In genomic region chr14:75084513-75084912, GRCh38 we compare ENCODE assay signal across 14 cellular contexts. TPM values are rescaled to one million over a fixed set of nuclear protein-coding genes. Genes with fewer than 3 reads are reported as not detected.
DNase-seq lines count a peak whose midpoint lies in the region; ATAC-seq, FAIRE-seq and TF ChIP-seq lines count a peak whose summit lies in the region.
"Had no signal": no experiment of that assay in that cellular context is flagged by ENCODE, and none has a peak within 500 bp of the region (broad histone marks: within the 10 kb centered on the region; RNA-seq: fewer than 3 reads in every experiment).

No MANE protein-coding gene starts in this region.

- 67% methylated on average over 5 of the region's 5 CpGs for WGBS in A549 (ENCODE audit: missing lambda C conversion rate)

- H3K4me1 ChIP-seq in A549 (no peaks in the 10 kb centered on the region), left lung (peaks cover 0 to 4% of the 10 kb centered on the region in 2 donors)

- no peak for TF ChIP-seq EP300 in A549 (IDR thresholded peaks at IDR 0.05)

- H3K9me3 ChIP-seq in A549 = no peaks in the 10 kb centered on the region
- no peaks in the 10 kb centered on the region for H3K9me3 ChIP-seq in left lung

- TF ChIP-seq POLR2A in A549 (IDR thresholded peaks at IDR 0.05; ENCODE audit: low read length) = no peak

- peaks cover 0 to 80% of the 10 kb centered on the region in 2 donors for H3K36me3 ChIP-seq in left lung

- no peak for FAIRE-seq in A549 (lab: Jason Lieb, UNC)
- no peak for FAIRE-seq in frontal cortex (lab: Jason Lieb, UNC)

- no peak overlapping the region for H3K4me3 ChIP-seq in A549
- no peak overlapping the region for H3K4me3 ChIP-seq in HFF-Myc (replicated peaks; ENCODE audit: low read depth, low read length)
- H3K4me3 ChIP-seq in left lung = no peak overlapping the region

- no peaks in the 10 kb centered on the region for H3K9me3 Mint-ChIP-seq in activated T-helper 17 cell treated with anti-CD3 and anti-CD28 coated beads, Interleukin-2, amount 50 U/mL, for 72 hours
- H3K9me3 Mint-ChIP-seq: CD4-positive, alpha-beta memory T cell had no signal

- peaks cover 69% of the 10 kb centered on the region for H3K36me3 Mint-ChIP-seq in activated T-helper 17 cell treated with anti-CD3 and anti-CD28 coated beads, Interleukin-2, amount 50 U/mL, for 72 hours (ENCODE audit: low read depth)

- H3K27ac Mint-ChIP-seq in activated T-helper 17 cell treated with anti-CD3 and anti-CD28 coated beads, Interleukin-2, amount 50 U/mL, for 72 hours = peak overlapping the region; percentile 52
- H3K27ac Mint-ChIP-seq: progenitor cell of endocrine pancreas had no signal

- intact Hi-C loops in left lung (cut with DNase I) = loop anchor here in 1 of 2 donors (10.0 kb wide), 1 partner anchor 140 kb away; no protein-coding TSS in a partner anchor

- H3K27me3 Mint-ChIP-seq in activated T-helper 17 cell treated with anti-CD3 and anti-CD28 coated beads, Interleukin-2, amount 50 U/mL, for 72 hours = no peaks in the 10 kb centered on the region
- H3K27me3 Mint-ChIP-seq: CD4-positive, alpha-beta memory T cell; progenitor cell of endocrine pancreas had no signal

- ATAC-seq in A549 (peak; percentile 59 to 66; a peak in 3 of 6 replicates), left lung (peak; percentile 34), GM18517 (IDR thresholded peaks at IDR 0.05; ENCODE audit: unreplicated experiment) (no peak)
- no peak for ATAC-seq in activated T-helper 17 cell treated with anti-CD3 and anti-CD28 coated beads, Interleukin-2, amount 50 U/mL, for 72 hours (replicated peaks)

- DNase-seq in A549 (ENCODE audit: low read depth in 1 of 2, low spot score in 1 of 2) = no peak
- DNase-seq in HFF-Myc (ENCODE audit: extremely low read depth, low read depth) = no peak
- DNase-seq in left lung = no peak
- no peak for DNase-seq in substantia nigra (lab: John Stamatoyannopoulos, UW)
- DNase-seq in epidermal melanocyte (ENCODE audit: insufficient read length, low spot score) = no peak
- DNase-seq in frontal cortex (ENCODE audit: low spot score in 2 of 2) = no peak
- DNase-seq: activated T-cell treated with anti-CD3 and anti-CD28 coated beads, Interleukin-2, amount 50 U/mL, for 1 hour; CD4-positive, alpha-beta memory T cell; kidney glomerular epithelial cell; NCI-H1105 treated with DMSO at 0.1 percent for 48 hours had no signal

- H3K4me2 ChIP-seq in A549 = no peak overlapping the region

- peak; percentile 33; the same call in 2 of the 3 replicates for TF ChIP-seq CTCF in A549 (IDR thresholded peaks at IDR 0.05)
- peak; percentile 20 for TF ChIP-seq CTCF in HFF-Myc (IDR thresholded peaks at IDR 0.05; ENCODE audit: low read depth, low read length, missing control alignments)
- TF ChIP-seq CTCF in left lung (IDR thresholded peaks at IDR 0.05) = no peak

- CTCF ChIA-PET in A549 (lab: Yijun Ruan, JAX) = interaction anchor here (0.6 to 13.1 kb wide), 7 partner anchors 10 to 469 kb away, joined by 3 to 148 read pairs (median 5); partner anchors contain the start of genes ACYP1 and ZC2HC1C

- no peak overlapping the region for H3K4me3 Mint-ChIP-seq in activated T-helper 17 cell treated with anti-CD3 and anti-CD28 coated beads, Interleukin-2, amount 50 U/mL, for 72 hours
- H3K4me3 Mint-ChIP-seq: CD4-positive, alpha-beta memory T cell had no signal

- H3K27ac ChIP-seq in A549 = no peak overlapping the region
- no peak overlapping the region for H3K27ac ChIP-seq in left lung
- H3K27ac ChIP-seq in substantia nigra (ENCODE audit: low read depth, low read length, poor library complexity, severe bottlenecking) = no peak overlapping the region
- H3K27ac ChIP-seq: HL-60 had no signal

- H3K27me3 ChIP-seq in left lung = no peaks in the 10 kb centered on the region

- peak in 1 of 2 experiments; percentile 38; a peak in 2 of 5 replicates for TF ChIP-seq RAD21 in A549 (conservative IDR thresholded peaks at IDR 0.05 in 1 of 2, IDR thresholded peaks at IDR 0.05 in 1 of 2)

- POLR2A ChIA-PET in A549 (lab: Yijun Ruan, JAX) = no interaction called here

- H3K4me1 Mint-ChIP-seq in activated T-helper 17 cell treated with anti-CD3 and anti-CD28 coated beads, Interleukin-2, amount 50 U/mL, for 72 hours = no peaks in the 10 kb centered on the region
- H3K4me1 Mint-ChIP-seq: CD4-positive, alpha-beta memory T cell had no signal

TF ChIP-seq in A549, 52 proteins besides CTCF, POLR2A, EP300 and RAD21:
- TF ChIP-seq EHMT2 (IDR thresholded peaks at IDR 0.05; ENCODE audit: low read depth) (no peak), NR3C1 (IDR thresholded peaks at IDR 0.05) (no peak), ZFP36 (IDR thresholded peaks at IDR 0.05; ENCODE audit: borderline replicate concordance, partially characterized antibody) (no peak), HOXA7 (CRISPR knock-in tag; IDR thresholded peaks at IDR 0.05) (no peak), EHF (CRISPR knock-in tag; IDR thresholded peaks at IDR 0.05) (no peak)
- TF ChIP-seq, protein P1, sequence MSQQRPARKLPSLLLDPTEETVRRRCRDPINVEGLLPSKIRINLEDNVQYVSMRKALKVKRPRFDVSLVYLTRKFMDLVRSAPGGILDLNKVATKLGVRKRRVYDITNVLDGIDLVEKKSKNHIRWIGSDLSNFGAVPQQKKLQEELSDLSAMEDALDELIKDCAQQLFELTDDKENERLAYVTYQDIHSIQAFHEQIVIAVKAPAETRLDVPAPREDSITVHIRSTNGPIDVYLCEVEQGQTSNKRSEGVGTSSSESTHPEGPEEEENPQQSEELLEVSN (IDR thresholded peaks at IDR 0.05; ENCODE audit: borderline replicate concordance, low read depth) = no peak

RNA-seq across cellular contexts. Expression of gene ZC2HC1C, which starts 15.1 kb away (rescaled TPM):
- 2.4 and 2.7 TPM in 2 replicates for polyA plus RNA-seq in A549 (2011; rRNA removed)
- polyA plus RNA-seq in A549 (2012; cell fraction: cytosol; rRNA removed) = 0.98 and 1.2 TPM in 2 replicates
- 0.38 and 0.59 TPM in 2 replicates for polyA plus RNA-seq in A549 (2012; cell fraction: nucleus; rRNA removed)
- 2.7 to 3.9 TPM (median 2.8 TPM) in 3 replicates for polyA plus RNA-seq in A549 (2017; fragmentation: RNase III; extraction: RNeasy Plus Mini Kit Qiagen cat#74134 plus additional on column Dnase treatment)
- 1.1 and 1.5 TPM in 2 replicates for polyA minus RNA-seq in A549 (2011; rRNA and poly(A)+ RNA removed)
- 1 to 10 TPM; 2.2 to 3.7 TPM for total RNA-seq in activated T-helper 17 cell treated with anti-CD3 and anti-CD28 coated beads, Interleukin-2, amount 50 U/mL, for 72 hours
- total RNA-seq in left lung = 1 to 10 TPM; 3.1 to 4.6 TPM
- 2.4 TPM for total RNA-seq in frontal cortex

RNA-seq across cellular contexts. Expression of gene ACYP1, which starts 20.7 kb away (rescaled TPM):
- polyA plus RNA-seq in A549 (2011; rRNA removed) (26.5 and 36.7 TPM in 2 replicates), A549 (2017; fragmentation: RNase III; extraction: RNeasy Plus Mini Kit Qiagen cat#74134 plus additional on column Dnase treatment) (30.0 to 34.3 TPM (median 33.3 TPM) in 3 replicates)
- 24.6 and 36.2 TPM in 2 replicates for polyA plus RNA-seq in A549 (2012; cell fraction: cytosol; rRNA removed)
- polyA plus RNA-seq in A549 (2012; cell fraction: nucleus; rRNA removed) = 8.0 and 14.5 TPM in 2 replicates
- polyA minus RNA-seq in A549 (2011; rRNA and poly(A)+ RNA removed) = 3.4 and 3.9 TPM in 2 replicates
- total RNA-seq in activated T-helper 17 cell treated with anti-CD3 and anti-CD28 coated beads, Interleukin-2, amount 50 U/mL, for 72 hours = 10 to 100 TPM; 43.4 to 52.8 TPM
- total RNA-seq in left lung (10 to 100 TPM in 1 of 2 donors, 1 to 10 TPM in 1; 9.8 to 15.8 TPM), frontal cortex (17.9 TPM)

RNA-seq across cellular contexts. Expression of gene MLH3, which starts 33.2 kb away (rescaled TPM):
- polyA plus RNA-seq in A549 (2011; rRNA removed) (30.8 and 32.3 TPM in 2 replicates), A549 (2017; fragmentation: RNase III; extraction: RNeasy Plus Mini Kit Qiagen cat#74134 plus additional on column Dnase treatment) (15.2 to 16.2 TPM (median 16.0 TPM) in 3 replicates)
- 8.4 and 9.1 TPM in 2 replicates for polyA plus RNA-seq in A549 (2012; cell fraction: cytosol; rRNA removed)
- polyA plus RNA-seq in A549 (2012; cell fraction: nucleus; rRNA removed) = 11.5 and 18.4 TPM in 2 replicates
- 36.8 and 41.8 TPM in 2 replicates for polyA minus RNA-seq in A549 (2011; rRNA and poly(A)+ RNA removed)
- total RNA-seq in activated T-helper 17 cell treated with anti-CD3 and anti-CD28 coated beads, Interleukin-2, amount 50 U/mL, for 72 hours = 10 to 100 TPM; 31.4 to 46.7 TPM
- total RNA-seq in left lung (10 to 100 TPM; 24.7 to 25.9 TPM), frontal cortex (79.1 TPM)

RNA-seq across cellular contexts. Expression of gene NEK9, which starts 42.3 kb away (rescaled TPM):
- polyA plus RNA-seq in A549 (2011; rRNA removed) (75.9 and 79.7 TPM in 2 replicates), A549 (2017; fragmentation: RNase III; extraction: RNeasy Plus Mini Kit Qiagen cat#74134 plus additional on column Dnase treatment) (44.3 to 51.1 TPM (median 49.4 TPM) in 3 replicates)
- polyA plus RNA-seq in A549 (2012; cell fraction: cytosol; rRNA removed) = 27.0 and 31.8 TPM in 2 replicates
- polyA plus RNA-seq in A549 (2012; cell fraction: nucleus; rRNA removed) = 37.6 and 48.7 TPM in 2 replicates
- 46.4 and 53.1 TPM in 2 replicates for polyA minus RNA-seq in A549 (2011; rRNA and poly(A)+ RNA removed)
- 10 to 100 TPM; 49.4 to 52.4 TPM for total RNA-seq in activated T-helper 17 cell treated with anti-CD3 and anti-CD28 coated beads, Interleukin-2, amount 50 U/mL, for 72 hours
- total RNA-seq in left lung (10 to 100 TPM; 75.8 to 77.7 TPM), frontal cortex (20.0 TPM)

Comparison
In these comparisons a context has a peak if more than half of its experiments do, and no peak if none do; other contexts are left out.
1. ATAC-seq: peak in A549 (2 of 2) and left lung (single experiment); none in activated T-helper 17 cell treated with anti-CD3 and anti-CD28 coated beads, Interleukin-2, amount 50 U/mL, for 72 hours (single experiment) and GM18517 (single experiment).
2. CTCF ChIP-seq: peak in A549 (single experiment) and HFF-Myc (single experiment); none in left lung (0 of 2).